1 cellular context compared by ENCODE assay signal in the genomic region with DNA sequence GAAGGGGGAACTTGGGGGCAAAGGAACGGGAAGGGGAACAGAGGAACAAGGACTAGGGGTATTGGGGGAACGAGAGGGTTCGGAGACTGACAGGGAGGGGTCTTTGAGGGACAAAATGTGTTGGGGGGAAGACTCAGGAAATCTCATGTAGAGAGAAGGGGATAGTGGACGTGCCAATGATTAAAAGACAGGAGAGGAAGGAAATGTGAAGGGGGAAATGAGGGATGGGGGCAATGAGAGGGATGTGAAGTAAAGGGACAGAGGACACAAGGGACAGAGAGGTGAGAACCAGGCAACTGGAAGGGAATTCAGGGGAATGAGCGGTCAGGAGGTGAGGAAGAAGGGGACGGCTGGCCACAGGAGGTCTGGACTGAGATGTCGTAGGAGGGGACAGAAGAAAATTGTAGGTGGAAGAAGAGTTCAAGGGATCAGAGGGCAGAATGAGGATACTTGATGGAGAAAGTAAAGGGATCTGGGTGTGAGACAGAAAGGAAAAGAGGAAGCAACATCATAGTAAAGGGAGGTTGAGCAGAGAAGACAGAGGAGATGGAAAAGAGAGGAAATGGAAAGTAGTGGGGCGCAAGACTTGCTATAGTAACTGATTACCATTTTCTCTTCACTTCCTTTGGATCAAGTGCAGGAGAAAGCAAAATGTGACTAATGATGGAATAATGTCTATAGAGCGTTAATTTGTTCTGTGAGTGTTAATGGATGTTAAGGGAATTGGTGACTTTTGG.
TF ChIP-seq lines count a peak whose summit lies in the region.

No MANE protein-coding gene starts in this region.

TF ChIP-seq in HEK293, 187 proteins besides CTCF, POLR2A, EP300 and RAD21 (continued from another document):
- TF ChIP-seq, protein P1, sequence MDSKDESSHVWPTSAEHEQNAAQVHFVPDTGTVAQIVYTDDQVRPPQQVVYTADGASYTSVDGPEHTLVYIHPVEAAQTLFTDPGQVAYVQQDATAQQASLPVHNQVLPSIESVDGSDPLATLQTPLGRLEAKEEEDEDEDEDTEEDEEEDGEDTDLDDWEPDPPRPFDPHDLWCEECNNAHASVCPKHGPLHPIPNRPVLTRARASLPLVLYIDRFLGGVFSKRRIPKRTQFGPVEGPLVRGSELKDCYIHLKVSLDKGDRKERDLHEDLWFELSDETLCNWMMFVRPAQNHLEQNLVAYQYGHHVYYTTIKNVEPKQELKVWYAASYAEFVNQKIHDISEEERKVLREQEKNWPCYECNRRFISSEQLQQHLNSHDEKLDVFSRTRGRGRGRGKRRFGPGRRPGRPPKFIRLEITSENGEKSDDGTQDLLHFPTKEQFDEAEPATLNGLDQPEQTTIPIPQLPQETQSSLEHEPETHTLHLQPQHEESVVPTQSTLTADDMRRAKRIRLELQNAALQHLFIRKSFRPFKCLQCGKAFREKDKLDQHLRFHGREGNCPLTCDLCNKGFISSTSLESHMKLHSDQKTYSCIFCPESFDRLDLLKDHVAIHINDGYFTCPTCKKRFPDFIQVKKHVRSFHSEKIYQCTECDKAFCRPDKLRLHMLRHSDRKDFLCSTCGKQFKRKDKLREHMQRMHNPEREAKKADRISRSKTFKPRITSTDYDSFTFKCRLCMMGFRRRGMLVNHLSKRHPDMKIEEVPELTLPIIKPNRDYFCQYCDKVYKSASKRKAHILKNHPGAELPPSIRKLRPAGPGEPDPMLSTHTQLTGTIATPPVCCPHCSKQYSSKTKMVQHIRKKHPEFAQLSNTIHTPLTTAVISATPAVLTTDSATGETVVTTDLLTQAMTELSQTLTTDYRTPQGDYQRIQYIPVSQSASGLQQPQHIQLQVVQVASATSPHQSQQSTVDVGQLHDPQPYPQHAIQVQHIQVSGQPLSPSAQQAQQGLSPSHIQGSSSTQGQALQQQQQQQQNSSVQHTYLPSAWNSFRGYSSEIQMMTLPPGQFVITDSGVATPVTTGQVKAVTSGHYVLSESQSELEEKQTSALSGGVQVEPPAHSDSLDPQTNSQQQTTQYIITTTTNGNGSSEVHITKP (tag by site-specific recombination; IDR thresholded peaks at IDR 0.05) = peak; percentile 35; the same call in 1 of the 2 replicates
- TF ChIP-seq GLIS1 (tag by site-specific recombination; IDR thresholded peaks at IDR 0.05) = peak; percentile 18; the same call in 1 of the 2 replicates
- no peak for TF ChIP-seq ZNF350 (tag by site-specific recombination; IDR thresholded peaks at IDR 0.05)
- TF ChIP-seq ZNF2 (tag by site-specific recombination; IDR thresholded peaks at IDR 0.05) = 0 out of 2 replicates have a peak, but pooled peaks have one; percentile 17
- no peak for TF ChIP-seq FEZF1 (tag by site-specific recombination; IDR thresholded peaks at IDR 0.05)
- peak; percentile 97 for TF ChIP-seq PRDM1 (tag by site-specific recombination; IDR thresholded peaks at IDR 0.05)
- TF ChIP-seq ZNF274 (IDR thresholded peaks at IDR 0.05; ENCODE audit: low read length) = no peak
- 0 out of 2 replicates have a peak, but pooled peaks have one; percentile 43 for TF ChIP-seq ZNF274 (tag by site-specific recombination; IDR thresholded peaks at IDR 0.05; ENCODE audit: borderline replicate concordance)
- peak; percentile 99 for TF ChIP-seq ZBTB48 (tag by site-specific recombination; IDR thresholded peaks at IDR 0.05)
- TF ChIP-seq ZBTB17 (tag by site-specific recombination; IDR thresholded peaks at IDR 0.05) = peak; percentile 17; the same call in 1 of the 2 replicates
- TF ChIP-seq, protein P2, sequence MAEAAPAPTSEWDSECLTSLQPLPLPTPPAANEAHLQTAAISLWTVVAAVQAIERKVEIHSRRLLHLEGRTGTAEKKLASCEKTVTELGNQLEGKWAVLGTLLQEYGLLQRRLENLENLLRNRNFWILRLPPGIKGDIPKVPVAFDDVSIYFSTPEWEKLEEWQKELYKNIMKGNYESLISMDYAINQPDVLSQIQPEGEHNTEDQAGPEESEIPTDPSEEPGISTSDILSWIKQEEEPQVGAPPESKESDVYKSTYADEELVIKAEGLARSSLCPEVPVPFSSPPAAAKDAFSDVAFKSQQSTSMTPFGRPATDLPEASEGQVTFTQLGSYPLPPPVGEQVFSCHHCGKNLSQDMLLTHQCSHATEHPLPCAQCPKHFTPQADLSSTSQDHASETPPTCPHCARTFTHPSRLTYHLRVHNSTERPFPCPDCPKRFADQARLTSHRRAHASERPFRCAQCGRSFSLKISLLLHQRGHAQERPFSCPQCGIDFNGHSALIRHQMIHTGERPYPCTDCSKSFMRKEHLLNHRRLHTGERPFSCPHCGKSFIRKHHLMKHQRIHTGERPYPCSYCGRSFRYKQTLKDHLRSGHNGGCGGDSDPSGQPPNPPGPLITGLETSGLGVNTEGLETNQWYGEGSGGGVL (tag by site-specific recombination; IDR thresholded peaks at IDR 0.05) = peak; percentile 41; the same call in 1 of the 2 replicates
- peak; percentile 27 for TF ChIP-seq ZNF335 (tag by site-specific recombination; conservative IDR thresholded peaks at IDR 0.05)
- peak; percentile 10; the same call in 1 of the 2 replicates for TF ChIP-seq YY2 (tag by site-specific recombination; IDR thresholded peaks at IDR 0.05)
- peak; percentile 50; the same call in 1 of the 2 replicates for TF ChIP-seq ZBTB7A (tag by site-specific recombination; IDR thresholded peaks at IDR 0.05; ENCODE audit: low read depth)
- TF ChIP-seq ZNF366 (tag by site-specific recombination; conservative IDR thresholded peaks at IDR 0.05) = peak; percentile 90
- TF ChIP-seq ZNF391 (tag by site-specific recombination; IDR thresholded peaks at IDR 0.05; ENCODE audit: borderline replicate concordance, low read depth) = no peak; the same call in 1 of the 2 replicates
- no peak for TF ChIP-seq ZNF658 (tag by site-specific recombination; IDR thresholded peaks at IDR 0.05)
- TF ChIP-seq, protein P3, sequence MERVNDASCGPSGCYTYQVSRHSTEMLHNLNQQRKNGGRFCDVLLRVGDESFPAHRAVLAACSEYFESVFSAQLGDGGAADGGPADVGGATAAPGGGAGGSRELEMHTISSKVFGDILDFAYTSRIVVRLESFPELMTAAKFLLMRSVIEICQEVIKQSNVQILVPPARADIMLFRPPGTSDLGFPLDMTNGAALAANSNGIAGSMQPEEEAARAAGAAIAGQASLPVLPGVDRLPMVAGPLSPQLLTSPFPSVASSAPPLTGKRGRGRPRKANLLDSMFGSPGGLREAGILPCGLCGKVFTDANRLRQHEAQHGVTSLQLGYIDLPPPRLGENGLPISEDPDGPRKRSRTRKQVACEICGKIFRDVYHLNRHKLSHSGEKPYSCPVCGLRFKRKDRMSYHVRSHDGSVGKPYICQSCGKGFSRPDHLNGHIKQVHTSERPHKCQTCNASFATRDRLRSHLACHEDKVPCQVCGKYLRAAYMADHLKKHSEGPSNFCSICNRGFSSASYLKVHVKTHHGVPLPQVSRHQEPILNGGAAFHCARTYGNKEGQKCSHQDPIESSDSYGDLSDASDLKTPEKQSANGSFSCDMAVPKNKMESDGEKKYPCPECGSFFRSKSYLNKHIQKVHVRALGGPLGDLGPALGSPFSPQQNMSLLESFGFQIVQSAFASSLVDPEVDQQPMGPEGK (tag by site-specific recombination; IDR thresholded peaks at IDR 0.05) = peak; percentile 77; the same call in 1 of the 2 replicates
- TF ChIP-seq KLF1 (tag by site-specific recombination; IDR thresholded peaks at IDR 0.05) = peak; percentile 6; the same call in 1 of the 2 replicates
- no peak for TF ChIP-seq ZNF354C (tag by site-specific recombination; IDR thresholded peaks at IDR 0.05; ENCODE audit: borderline replicate concordance, low read depth)
- TF ChIP-seq, protein P4, sequence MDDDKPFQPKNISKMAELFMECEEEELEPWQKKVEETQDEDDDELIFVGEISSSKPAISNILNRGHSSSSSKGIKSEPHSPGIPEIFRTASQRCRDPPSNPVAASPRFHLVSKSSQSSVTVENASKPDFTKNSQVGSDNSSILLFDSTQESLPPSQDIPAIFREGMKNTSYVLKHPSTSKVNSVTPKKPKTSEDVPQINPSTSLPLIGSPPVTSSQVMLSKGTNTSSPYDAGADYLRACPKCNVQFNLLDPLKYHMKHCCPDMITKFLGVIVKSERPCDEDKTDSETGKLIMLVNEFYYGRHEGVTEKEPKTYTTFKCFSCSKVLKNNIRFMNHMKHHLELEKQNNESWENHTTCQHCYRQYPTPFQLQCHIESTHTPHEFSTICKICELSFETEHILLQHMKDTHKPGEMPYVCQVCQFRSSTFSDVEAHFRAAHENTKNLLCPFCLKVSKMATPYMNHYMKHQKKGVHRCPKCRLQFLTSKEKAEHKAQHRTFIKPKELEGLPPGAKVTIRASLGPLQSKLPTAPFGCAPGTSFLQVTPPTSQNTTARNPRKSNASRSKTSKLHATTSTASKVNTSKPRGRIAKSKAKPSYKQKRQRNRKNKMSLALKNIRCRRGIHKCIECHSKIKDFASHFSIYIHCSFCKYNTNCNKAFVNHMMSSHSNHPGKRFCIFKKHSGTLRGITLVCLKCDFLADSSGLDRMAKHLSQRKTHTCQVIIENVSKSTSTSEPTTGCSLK (tag by site-specific recombination; IDR thresholded peaks at IDR 0.05) = no peak
